ENCODE assay signal across 1 cellular context in the genomic region with DNA sequence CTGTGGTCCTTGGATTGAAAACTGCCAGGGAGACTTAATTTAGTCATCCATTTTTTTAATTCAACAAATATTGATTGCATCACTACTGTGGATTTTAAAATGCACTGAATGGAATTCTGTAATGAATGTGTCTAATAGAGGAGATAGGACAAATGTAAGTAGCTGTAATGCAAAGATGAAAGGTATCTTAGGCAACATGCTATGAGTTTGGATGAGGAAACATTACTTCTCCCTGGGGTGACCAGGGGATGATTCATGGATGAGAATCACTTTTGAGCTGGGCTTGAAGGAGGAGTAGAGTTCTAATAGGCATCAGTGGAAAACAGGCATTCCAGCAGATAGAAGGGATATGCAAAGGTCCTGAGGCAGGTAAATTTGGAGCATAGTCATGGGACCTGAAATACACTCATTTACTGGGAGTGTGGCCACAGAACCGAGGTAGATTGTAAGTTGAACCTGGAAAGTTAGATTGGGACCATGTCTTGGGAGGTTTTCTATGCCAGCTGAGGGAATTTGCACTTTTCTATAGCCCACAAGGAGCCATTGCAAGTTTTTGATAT.
A peak's percentile ranks its signal among the peaks of the same experiment; 100 is the strongest.
TF ChIP-seq lines count a peak whose summit lies in the region.

No MANE protein-coding gene starts in this region.

TF ChIP-seq in IMR-90, 13 proteins besides CTCF, POLR2A, EP300 and RAD21:
- peak; percentile 76 for TF ChIP-seq CEBPB (IDR thresholded peaks at IDR 0.05; ENCODE audit: low read depth, low read length)
- TF ChIP-seq MAFK (IDR thresholded peaks at IDR 0.05; ENCODE audit: low read depth, low read length), result no peak
- TF ChIP-seq RCOR1 (IDR thresholded peaks at IDR 0.05; ENCODE audit: insufficient replicate concordance, low read length), result no peak
- TF ChIP-seq RFX5 (IDR thresholded peaks at IDR 0.05; ENCODE audit: low read depth, low read length), result no peak
